In the genomic region with DNA sequence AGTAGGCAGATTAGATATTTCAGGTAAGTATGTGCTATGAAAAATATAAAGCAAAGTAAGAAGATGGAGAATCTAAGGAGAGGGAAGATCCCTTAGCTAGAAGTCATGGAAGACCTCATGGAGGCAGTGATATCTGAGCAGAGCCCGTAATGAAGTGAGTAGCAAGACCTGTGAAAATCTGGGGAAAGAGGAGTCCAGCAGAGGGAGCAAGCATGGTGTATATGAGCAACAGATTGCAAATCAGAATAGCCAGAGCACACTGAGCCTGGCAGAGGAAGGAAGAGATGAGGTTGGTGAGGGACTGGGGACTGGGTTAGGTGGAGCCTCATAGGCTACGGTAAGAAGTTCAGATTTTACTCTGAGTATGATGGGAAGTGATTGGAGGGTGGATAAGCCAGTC, we compare ENCODE assay signal across 12 cellular contexts. TPM values are rescaled to one million over a fixed set of nuclear protein-coding genes. Genes with fewer than 3 reads are reported as not detected.
DNase-seq lines count a peak whose midpoint lies in the region; ATAC-seq and TF ChIP-seq lines count a peak whose summit lies in the region.
"Had no signal": no experiment of that assay in that cellular context is flagged by ENCODE, and none has a peak within 500 bp of the region (broad histone marks: within the 10 kb centered on the region; RNA-seq: fewer than 3 reads in every experiment).

No MANE protein-coding gene starts in this region.

- no peaks in the 10 kb centered on the region for H3K9me2 ChIP-seq in Karpas-422 (replicated peaks; ENCODE audit: insufficient read depth, low read length)

- no peaks in the 10 kb centered on the region for H3K79me2 ChIP-seq in Karpas-422 (ENCODE audit: low read length)

- H2AFZ ChIP-seq in Karpas-422 (ENCODE audit: low read length) = no peak overlapping the region

- H3K4me2 ChIP-seq in Karpas-422 (ENCODE audit: low read depth, low read length, poor library complexity, severe bottlenecking) = no peak overlapping the region

- H3K9ac ChIP-seq in Karpas-422 (ENCODE audit: low read length) = no peak overlapping the region

- H3K36me3 ChIP-seq in Karpas-422 (ENCODE audit: insufficient read depth, low read length) = no peaks in the 10 kb centered on the region

- no peak overlapping the region for H3K4me3 ChIP-seq in Karpas-422 (ENCODE audit: low read length)
- H3K4me3 ChIP-seq: skin epidermis had no signal

- H3K4me3 Mint-ChIP-seq in WTC11 = no peak overlapping the region
- H3K4me3 Mint-ChIP-seq: activated T-cell treated with anti-CD3 and anti-CD28 coated beads, Interleukin-2, amount 50 U/mL, for 72 hours had no signal

- H3K9me3 Mint-ChIP-seq in WTC11 = no peaks in the 10 kb centered on the region
- H3K9me3 Mint-ChIP-seq: activated T-cell treated with anti-CD3 and anti-CD28 coated beads, Interleukin-2, amount 50 U/mL, for 72 hours had no signal

- ATAC-seq in WTC11 (peak; percentile 83), HG03175 (IDR thresholded peaks at IDR 0.05; ENCODE audit: unreplicated experiment) (no peak), HG03108 (IDR thresholded peaks at IDR 0.05; ENCODE audit: unreplicated experiment) (no peak), HG03159 (IDR thresholded peaks at IDR 0.05; ENCODE audit: unreplicated experiment) (no peak)

- no peak for TF ChIP-seq CTCF in WTC11 (IDR thresholded peaks at IDR 0.05)

- no peaks in the 10 kb centered on the region for H3K4me1 ChIP-seq in Karpas-422 (ENCODE audit: low read length)

- no peaks in the 10 kb centered on the region for H3K27me3 ChIP-seq in Karpas-422 (ENCODE audit: low read length)

- no peak overlapping the region for H3K27ac ChIP-seq in Karpas-422 (ENCODE audit: low read length)
- H3K27ac ChIP-seq: skin epidermis had no signal

- H3K27ac Mint-ChIP-seq in WTC11 = no peak overlapping the region
- H3K27ac Mint-ChIP-seq: activated T-cell treated with anti-CD3 and anti-CD28 coated beads, Interleukin-2, amount 50 U/mL, for 72 hours had no signal

- H3K36me3 Mint-ChIP-seq in WTC11 = no peaks in the 10 kb centered on the region

- H4K20me1 ChIP-seq in Karpas-422 (ENCODE audit: insufficient read depth, low read depth, low read length) = no peaks in the 10 kb centered on the region

- H3K27me3 Mint-ChIP-seq in WTC11 (ENCODE audit: low read depth) = no peaks in the 10 kb centered on the region

- H3K9me3 ChIP-seq in Karpas-422 (ENCODE audit: low read length) = no peaks in the 10 kb centered on the region

- CTCF ChIA-PET in WTC11 (lab: Charles Lee) = interaction anchor here (0.6 to 5.9 kb wide), 8 partner anchors 11 to 174 kb away, joined by 3 to 61 read pairs (median 14); no protein-coding TSS in a partner anchor

- H3K4me1 Mint-ChIP-seq in WTC11 = peaks cover 9% of the 10 kb centered on the region

- DNase-seq in DMS153 (lab: John Stamatoyannopoulos, UW) (peak; percentile 16), DMS153 treated with DMSO at 0.1 percent for 48 hours (lab: John Stamatoyannopoulos, UW; ENCODE audit: unreplicated experiment) (no peak), Karpas-422 (peak; percentile 72), WTC11 (ENCODE audit: low spot score) (peak; percentile 23), left kidney (ENCODE audit: low read depth, low spot score) (peak; percentile 46)
- DNase-seq: activated T-cell treated with anti-CD3 and anti-CD28 coated beads, Interleukin-2, amount 50 U/mL, for 72 hours; NCI-H187 had no signal

- POLR2A ChIA-PET in WTC11 (lab: Charles Lee) = no interaction called here

TF ChIP-seq in WTC11, 78 proteins besides CTCF, POLR2A, EP300 and RAD21 (continues in another document):
- TF ChIP-seq NFATC4 (CRISPR knock-in tag; IDR thresholded peaks at IDR 0.05) (no peak), ZBTB43 (CRISPR knock-in tag; IDR thresholded peaks at IDR 0.05) (no peak), ZNF138 (CRISPR knock-in tag; conservative IDR thresholded peaks at IDR 0.05) (no peak), RELA (CRISPR knock-in tag; IDR thresholded peaks at IDR 0.05; ENCODE audit: borderline replicate concordance) (no peak), NR2C2 (CRISPR knock-in tag; IDR thresholded peaks at IDR 0.05) (no peak), FOXJ3 (CRISPR knock-in tag; IDR thresholded peaks at IDR 0.05; ENCODE audit: borderline replicate concordance) (no peak), CREM (CRISPR knock-in tag; IDR thresholded peaks at IDR 0.05) (no peak), TCF7 (CRISPR knock-in tag; IDR thresholded peaks at IDR 0.05; ENCODE audit: low read depth) (no peak)
- TF ChIP-seq, protein P1, sequence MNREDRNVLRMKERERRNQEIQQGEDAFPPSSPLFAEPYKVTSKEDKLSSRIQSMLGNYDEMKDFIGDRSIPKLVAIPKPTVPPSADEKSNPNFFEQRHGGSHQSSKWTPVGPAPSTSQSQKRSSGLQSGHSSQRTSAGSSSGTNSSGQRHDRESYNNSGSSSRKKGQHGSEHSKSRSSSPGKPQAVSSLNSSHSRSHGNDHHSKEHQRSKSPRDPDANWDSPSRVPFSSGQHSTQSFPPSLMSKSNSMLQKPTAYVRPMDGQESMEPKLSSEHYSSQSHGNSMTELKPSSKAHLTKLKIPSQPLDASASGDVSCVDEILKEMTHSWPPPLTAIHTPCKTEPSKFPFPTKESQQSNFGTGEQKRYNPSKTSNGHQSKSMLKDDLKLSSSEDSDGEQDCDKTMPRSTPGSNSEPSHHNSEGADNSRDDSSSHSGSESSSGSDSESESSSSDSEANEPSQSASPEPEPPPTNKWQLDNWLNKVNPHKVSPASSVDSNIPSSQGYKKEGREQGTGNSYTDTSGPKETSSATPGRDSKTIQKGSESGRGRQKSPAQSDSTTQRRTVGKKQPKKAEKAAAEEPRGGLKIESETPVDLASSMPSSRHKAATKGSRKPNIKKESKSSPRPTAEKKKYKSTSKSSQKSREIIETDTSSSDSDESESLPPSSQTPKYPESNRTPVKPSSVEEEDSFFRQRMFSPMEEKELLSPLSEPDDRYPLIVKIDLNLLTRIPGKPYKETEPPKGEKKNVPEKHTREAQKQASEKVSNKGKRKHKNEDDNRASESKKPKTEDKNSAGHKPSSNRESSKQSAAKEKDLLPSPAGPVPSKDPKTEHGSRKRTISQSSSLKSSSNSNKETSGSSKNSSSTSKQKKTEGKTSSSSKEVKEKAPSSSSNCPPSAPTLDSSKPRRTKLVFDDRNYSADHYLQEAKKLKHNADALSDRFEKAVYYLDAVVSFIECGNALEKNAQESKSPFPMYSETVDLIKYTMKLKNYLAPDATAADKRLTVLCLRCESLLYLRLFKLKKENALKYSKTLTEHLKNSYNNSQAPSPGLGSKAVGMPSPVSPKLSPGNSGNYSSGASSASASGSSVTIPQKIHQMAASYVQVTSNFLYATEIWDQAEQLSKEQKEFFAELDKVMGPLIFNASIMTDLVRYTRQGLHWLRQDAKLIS (CRISPR knock-in tag; IDR thresholded peaks at IDR 0.05; ENCODE audit: borderline replicate concordance) = no peak
- TF ChIP-seq, protein P2, sequence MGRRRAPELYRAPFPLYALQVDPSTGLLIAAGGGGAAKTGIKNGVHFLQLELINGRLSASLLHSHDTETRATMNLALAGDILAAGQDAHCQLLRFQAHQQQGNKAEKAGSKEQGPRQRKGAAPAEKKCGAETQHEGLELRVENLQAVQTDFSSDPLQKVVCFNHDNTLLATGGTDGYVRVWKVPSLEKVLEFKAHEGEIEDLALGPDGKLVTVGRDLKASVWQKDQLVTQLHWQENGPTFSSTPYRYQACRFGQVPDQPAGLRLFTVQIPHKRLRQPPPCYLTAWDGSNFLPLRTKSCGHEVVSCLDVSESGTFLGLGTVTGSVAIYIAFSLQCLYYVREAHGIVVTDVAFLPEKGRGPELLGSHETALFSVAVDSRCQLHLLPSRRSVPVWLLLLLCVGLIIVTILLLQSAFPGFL (CRISPR knock-in tag; IDR thresholded peaks at IDR 0.05; ENCODE audit: borderline replicate concordance) = no peak
- TF ChIP-seq, protein P3, sequence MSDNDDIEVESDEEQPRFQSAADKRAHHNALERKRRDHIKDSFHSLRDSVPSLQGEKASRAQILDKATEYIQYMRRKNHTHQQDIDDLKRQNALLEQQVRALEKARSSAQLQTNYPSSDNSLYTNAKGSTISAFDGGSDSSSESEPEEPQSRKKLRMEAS (CRISPR knock-in tag; IDR thresholded peaks at IDR 0.05) = no peak
- TF ChIP-seq, protein P4, sequence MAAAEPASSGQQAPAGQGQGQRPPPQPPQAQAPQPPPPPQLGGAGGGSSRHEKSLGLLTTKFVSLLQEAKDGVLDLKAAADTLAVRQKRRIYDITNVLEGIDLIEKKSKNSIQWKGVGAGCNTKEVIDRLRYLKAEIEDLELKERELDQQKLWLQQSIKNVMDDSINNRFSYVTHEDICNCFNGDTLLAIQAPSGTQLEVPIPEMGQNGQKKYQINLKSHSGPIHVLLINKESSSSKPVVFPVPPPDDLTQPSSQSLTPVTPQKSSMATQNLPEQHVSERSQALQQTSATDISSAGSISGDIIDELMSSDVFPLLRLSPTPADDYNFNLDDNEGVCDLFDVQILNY (CRISPR knock-in tag; IDR thresholded peaks at IDR 0.05) = no peak

RNA-seq across cellular contexts. Expression of gene LHFPL7, which starts 9.4 kb away (rescaled TPM):
- total RNA-seq in Karpas-422 (2014; rRNA removed; shearing (Covaris generic); ENCODE audit: low replicate concordance) = not detected in 2 replicates
- not detected in 3 replicates for total RNA-seq in WTC11 (2021)
- total RNA-seq: activated T-cell treated with anti-CD3 and anti-CD28 coated beads, Interleukin-2, amount 50 U/mL, for 72 hours; temporal lobe had no signal

RNA-seq across cellular contexts. Expression of gene KIAA1671, which starts 15.4 kb away (rescaled TPM):
- total RNA-seq in Karpas-422 (2014; rRNA removed; shearing (Covaris generic); ENCODE audit: low replicate concordance) = not detected in 2 replicates
- 22.0 to 26.0 TPM (median 24.0 TPM) in 3 replicates for total RNA-seq in WTC11 (2021)

Comparison
In these comparisons a context has a peak if more than half of its experiments do, and no peak if none do; other contexts are left out.
1. RNA of gene KIAA1671, which starts 15.4 kb away (total RNA-seq): 22.0 to 26.0 TPM in WTC11; not detected in Karpas-422; every median in the first group is over 10 times any median in the second.